Comparison of ENCODE assay signal across 14 cellular contexts in genomic region chr3:16305121-16305541, GRCh38. TPM values are rescaled to one million over a fixed set of nuclear protein-coding genes. Genes with fewer than 3 reads are reported as not detected.
A peak's percentile ranks its signal among the peaks of the same experiment; 100 is the strongest.
DNase-seq lines count a peak whose midpoint lies in the region; ATAC-seq, FAIRE-seq and TF ChIP-seq lines count a peak whose summit lies in the region.
"Had no signal": no experiment of that assay in that cellular context is flagged by ENCODE, and none has a peak within 500 bp of the region (broad histone marks: within the 10 kb centered on the region; RNA-seq: fewer than 3 reads in every experiment).

No MANE protein-coding gene starts in this region.

- H3K36me3 ChIP-seq in small intestine (ENCODE audit: control insufficient read depth in 2 of 2, insufficient read depth in 2 of 2, low read length in 2 of 2) (peaks cover 0 to 8% of the 10 kb centered on the region in 2 donors), OCI-LY7 (ENCODE audit: insufficient read depth, low read length) (peaks cover 93% of the 10 kb centered on the region)
- H3K36me3 ChIP-seq: MG63 had no signal

- no TSS peak for BruUV-seq in OCI-LY7 (replicated peaks; lab: Mats Ljungman, UMichigan)

- H3K9me3 ChIP-seq in small intestine (ENCODE audit: control insufficient read depth, low read depth) (no peaks in the 10 kb centered on the region), OCI-LY7 (ENCODE audit: low read length) (no peaks in the 10 kb centered on the region)
- H3K9me3 ChIP-seq: MG63 had no signal

- CTCF ChIA-PET in OCI-LY7 (lab: Charles Lee; ENCODE audit: unreplicated experiment): no interaction called here

- in situ Hi-C loops in GM13977 (cut with MboI; ENCODE audit: low pct_unique_long_range_greater_than_20kb, low sequenced_read_pairs, unreplicated experiment): no loop called here

- H3K79me2 ChIP-seq in OCI-LY7 (ENCODE audit: insufficient read depth, low read depth, low read length): no peaks in the 10 kb centered on the region

- peaks cover 87% of the 10 kb centered on the region for H3K4me1 Mint-ChIP-seq in T-helper 2 cell treated with Interferon-gamma antibody and Interleukin-4, amounts not matched to agents 5 μg/mL and 100 μg/mL, for 36 hours (ENCODE audit: low read depth)

- peak overlapping the region; percentile 76 for H3K4me3 Mint-ChIP-seq in T-helper 2 cell treated with Interferon-gamma antibody and Interleukin-4, amounts not matched to agents 5 μg/mL and 100 μg/mL, for 36 hours

- no peaks in the 10 kb centered on the region for H3K27me3 Mint-ChIP-seq in T-helper 2 cell treated with Interferon-gamma antibody and Interleukin-4, amounts not matched to agents 5 μg/mL and 100 μg/mL, for 36 hours (ENCODE audit: low read depth)

- TF ChIP-seq CTCF in GM12865 (IDR thresholded peaks at IDR 0.05; ENCODE audit: insufficient read depth, low read depth, low read length, missing control alignments): no peak
- TF ChIP-seq CTCF in OCI-LY7 (conservative IDR thresholded peaks at IDR 0.05; ENCODE audit: low read length): no peak
- TF ChIP-seq CTCF in GM13977 (IDR thresholded peaks at IDR 0.05; ENCODE audit: extremely low read depth, insufficient read depth, missing control alignments): no peak

- H3K27me3 ChIP-seq in small intestine (ENCODE audit: control insufficient read depth in 2 of 2, insufficient read depth in 2 of 2, low read length in 2 of 2): no peaks in the 10 kb centered on the region
- H3K27me3 ChIP-seq: MG63 had no signal

- peak; percentile 21 to 62 for ATAC-seq in activated naive CD4-positive, alpha-beta T cell treated with anti-CD3 and anti-CD28 coated beads, Interleukin-2, amount 50 U/mL, for 72 hours

- 66 to 71% (median 67%) methylated on average over 7 of the region's 7 CpGs for WGBS in small intestine, 3 donors

- H3K27ac ChIP-seq in small intestine (ENCODE audit: low read depth in 1 of 2, low read length in 1 of 2): peak overlapping the region in 1 of 2 donors; percentile 57
- H3K27ac ChIP-seq in OCI-LY7 (ENCODE audit: low read depth, low read length, poor library complexity, severe bottlenecking): no peak overlapping the region

- H3K4me1 ChIP-seq in small intestine (ENCODE audit: control insufficient read depth in 2 of 2, insufficient read depth in 1 of 2, low read depth in 1 of 2, low read length in 1 of 2): peaks cover 0 to 2% of the 10 kb centered on the region in 2 donors
- peaks cover 10% of the 10 kb centered on the region for H3K4me1 ChIP-seq in OCI-LY7 (ENCODE audit: insufficient read depth, low read length, poor library complexity, severe bottlenecking)

- no peak overlapping the region for H2AFZ ChIP-seq in OCI-LY7 (ENCODE audit: low read length)

- peak; percentile 26 for DNase-seq in GM12865 (ENCODE audit: low read depth)
- peak; percentile 39 for DNase-seq in T-helper 2 cell treated with Interferon-gamma antibody and Interleukin-4, amounts not matched to agents 5 μg/mL and 100 μg/mL, for 36 hours (ENCODE audit: low spot score)
- peak in 1 of 2 donors; percentile 73 for DNase-seq in activated naive CD4-positive, alpha-beta T cell treated with anti-CD3 and anti-CD28 coated beads, Interleukin-2, amount 50 U/mL, for 72 hours (ENCODE audit: low spot score in 2 of 2)
- peak; percentile 62 for DNase-seq in small intestine
- no peak for DNase-seq in posterior vena cava (ENCODE audit: low spot score)
- DNase-seq in DMS53 (lab: John Stamatoyannopoulos, UW): no peak
- DNase-seq in OCI-LY7 (ENCODE audit: low spot score): no peak
- DNase-seq in GM13977 (ENCODE audit: low spot score): no peak
- DNase-seq: caudate nucleus, COR-L47, MG63, NCI-H2227 treated with DMSO at 0.1 percent for 48 hours, occipital lobe had no signal

- no peaks in the 10 kb centered on the region for H3K9me3 Mint-ChIP-seq in T-helper 2 cell treated with Interferon-gamma antibody and Interleukin-4, amounts not matched to agents 5 μg/mL and 100 μg/mL, for 36 hours
- no peaks in the 10 kb centered on the region for H3K9me3 Mint-ChIP-seq in activated naive CD4-positive, alpha-beta T cell treated with anti-CD3 and anti-CD28 coated beads, Interleukin-2, amount 50 U/mL, for 72 hours

- H3K9me2 ChIP-seq in OCI-LY7 (ENCODE audit: insufficient read depth, low read length): no peaks in the 10 kb centered on the region

- H3K4me2 ChIP-seq in OCI-LY7 (ENCODE audit: low read length): no peak overlapping the region

- no peak overlapping the region for H3K4me3 ChIP-seq in GM12865 (ENCODE audit: low read depth, low read length)
- no peak overlapping the region for H3K4me3 ChIP-seq in small intestine (ENCODE audit: low read depth in 1 of 2, low read length in 2 of 2)
- H3K4me3 ChIP-seq in OCI-LY7 (ENCODE audit: low read depth, low read length, poor library complexity, severe bottlenecking): no peak overlapping the region
- H3K4me3 ChIP-seq: MG63 had no signal

- H3K36me3 Mint-ChIP-seq in T-helper 2 cell treated with Interferon-gamma antibody and Interleukin-4, amounts not matched to agents 5 μg/mL and 100 μg/mL, for 36 hours (ENCODE audit: low read depth): peaks cover 84% of the 10 kb centered on the region
- peaks cover 53 to 79% of the 10 kb centered on the region in 2 donors for H3K36me3 Mint-ChIP-seq in activated naive CD4-positive, alpha-beta T cell treated with anti-CD3 and anti-CD28 coated beads, Interleukin-2, amount 50 U/mL, for 72 hours

- no peak for FAIRE-seq in small intestine (lab: Jason Lieb, UNC)
- FAIRE-seq: islet of Langerhans had no signal

- peak overlapping the region; percentile 69 for H3K27ac Mint-ChIP-seq in T-helper 2 cell treated with Interferon-gamma antibody and Interleukin-4, amounts not matched to agents 5 μg/mL and 100 μg/mL, for 36 hours
- peak overlapping the region; percentile 87 to 95 for H3K27ac Mint-ChIP-seq in activated naive CD4-positive, alpha-beta T cell treated with anti-CD3 and anti-CD28 coated beads, Interleukin-2, amount 50 U/mL, for 72 hours

- POLR2A ChIA-PET in OCI-LY7 (lab: Charles Lee): interaction anchor here (0.6 to 1.2 kb wide), 2 partner anchors 10 to 278 kb away, joined by 3 to 4 read pairs; no protein-coding TSS in a partner anchor

- H4K20me1 ChIP-seq in OCI-LY7 (ENCODE audit: insufficient read depth, low read length): no peaks in the 10 kb centered on the region

- intact Hi-C loops in posterior vena cava (cut with DNase I): no loop called here
- intact Hi-C loops in OCI-LY7 (cut with micrococcal nuclease; ENCODE audit: unreplicated experiment): no loop called here

RNA-seq across cellular contexts. Expression of gene OXNAD1, which starts 40.1 kb away (rescaled TPM):
- total RNA-seq in activated naive CD4-positive, alpha-beta T cell treated with anti-CD3 and anti-CD28 coated beads, Interleukin-2, amount 50 U/mL, for 72 hours: 10 to 100 TPM; 47.7 to 53.9 TPM
- 10 to 100 TPM; 15.3 to 28.4 (median 16.5) TPM for polyA plus RNA-seq in small intestine
- 1 to 10 TPM; 7.5 to 8.6 TPM for total RNA-seq in posterior vena cava
- 16.6 and 18.7 TPM in 2 replicates for total RNA-seq in OCI-LY7 (2014; rRNA removed; shearing (Covaris generic))
- total RNA-seq in OCI-LY7 (2022): 18.1 and 22.0 TPM in 2 replicates

RNA-seq across cellular contexts. Expression of gene DPH3, which starts 40.4 kb away (rescaled TPM):
- total RNA-seq in activated naive CD4-positive, alpha-beta T cell treated with anti-CD3 and anti-CD28 coated beads, Interleukin-2, amount 50 U/mL, for 72 hours: 10 to 100 TPM; 15.2 to 23.9 TPM
- polyA plus RNA-seq in small intestine: 10 to 100 TPM; 16.6 to 38.0 (median 35.7) TPM
- 10 to 100 TPM; 35.4 to 47.1 TPM for total RNA-seq in posterior vena cava
- 4.8 and 7.3 TPM in 2 replicates for total RNA-seq in OCI-LY7 (2014; rRNA removed; shearing (Covaris generic))
- 14.4 and 19.0 TPM in 2 replicates for total RNA-seq in OCI-LY7 (2022)

Comparison
In these comparisons a context has a peak if more than half of its experiments do, and no peak if none do; other contexts are left out.
1. DNase-seq: peak in GM12865 (single experiment), T-helper 2 cell treated with Interferon-gamma antibody and Interleukin-4, amounts not matched to agents 5 μg/mL and 100 μg/mL, for 36 hours (single experiment) and small intestine (single experiment); none in posterior vena cava (single experiment), DMS53 (single experiment), OCI-LY7 (single experiment) and GM13977 (single experiment).